ENCODE assay signal across 8 cellular contexts in the genomic region with DNA sequence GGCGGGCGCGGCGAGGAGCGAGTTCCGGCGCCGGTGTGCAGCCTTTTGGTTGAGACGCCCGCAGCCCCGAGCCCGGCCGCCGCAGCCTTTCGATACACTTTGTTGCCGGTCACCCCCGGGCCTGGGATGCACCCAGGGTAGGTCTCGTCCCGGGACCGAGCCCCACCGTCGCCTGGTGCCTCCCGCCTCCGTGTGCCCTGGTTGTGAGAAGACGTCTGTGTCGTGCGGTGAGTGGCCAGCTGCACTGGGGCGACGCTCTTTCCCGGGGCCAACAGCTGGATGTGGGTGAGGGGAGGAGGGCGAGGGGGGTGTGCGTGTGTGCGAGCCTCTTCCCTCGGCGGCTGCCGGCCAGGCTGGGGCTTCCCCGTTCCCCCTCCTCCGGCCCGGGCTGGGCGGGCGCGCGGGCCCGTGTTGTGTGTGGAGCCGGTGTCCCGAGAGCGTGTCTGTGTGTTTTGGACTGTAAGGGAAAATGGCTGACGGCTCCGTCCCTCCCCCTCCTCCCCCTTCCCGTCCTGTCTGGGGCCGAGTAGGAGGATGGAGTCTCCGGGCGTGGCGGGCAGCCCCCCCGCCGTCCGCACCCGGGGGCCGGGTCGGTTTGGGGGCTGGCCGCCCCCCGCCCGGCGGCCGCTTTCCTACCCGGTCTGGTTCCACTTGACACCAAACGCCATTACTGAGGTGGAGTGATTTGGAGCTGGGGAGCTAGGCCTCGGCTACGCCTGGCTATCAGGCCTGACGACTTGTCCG. TPM values are rescaled to one million over a fixed set of nuclear protein-coding genes. Genes with fewer than 3 reads are reported as not detected.
DNase-seq lines count a peak whose midpoint lies in the region; ATAC-seq and TF ChIP-seq lines count a peak whose summit lies in the region.

No MANE protein-coding gene starts in this region.

- TF ChIP-seq CTCF in heart left ventricle (IDR thresholded peaks at IDR 0.05): no peak

- H3K4me1 Mint-ChIP-seq in activated naive CD8-positive, alpha-beta T cell treated with anti-CD3 and anti-CD28 coated beads, Interleukin-2, amount 50 U/mL, for 24 hours: peaks cover 37% of the 10 kb centered on the region

- ATAC-seq in HG03095 (IDR thresholded peaks at IDR 0.05; ENCODE audit: unreplicated experiment) (peak; percentile 18), heart left ventricle (peak in 3 of 4 donors; percentile 8 to 30 (median 20)), aorta (ENCODE audit: low FRiP score) (peak; percentile 21)
- no peak for ATAC-seq in activated naive CD8-positive, alpha-beta T cell treated with anti-CD3 and anti-CD28 coated beads, Interleukin-2, amount 50 U/mL, for 24 hours

- H3K27me3 ChIP-seq in SJSA1 (replicated peaks) (no peaks in the 10 kb centered on the region), heart left ventricle (peaks cover 0 to 6% (median 0%) of the 10 kb centered on the region in 9 donors), aorta (ENCODE audit: control insufficient read depth in 1 of 2, insufficient read depth in 2 of 2, low read length in 1 of 2) (no peaks in the 10 kb centered on the region)

- no peak for TF ChIP-seq POLR2A in heart left ventricle (IDR thresholded peaks at IDR 0.05)

- H3K4me1 ChIP-seq in SJSA1 (replicated peaks) (peaks cover 14% of the 10 kb centered on the region), heart left ventricle (peaks cover 0 to 51% (median 26%) of the 10 kb centered on the region in 12 donors), aorta (ENCODE audit: control insufficient read depth in 1 of 2, insufficient read depth in 2 of 2, low read length in 2 of 2) (no peaks in the 10 kb centered on the region)

- DNase-seq in NK-92 treated with Interleukin-12 subunit alpha and Interleukin-12 subunit beta, amount 100 ng/mL, for 24 hours (lab: John Stamatoyannopoulos, UW): peak; percentile 40
- DNase-seq in NK-92 (lab: John Stamatoyannopoulos, UW; ENCODE audit: unreplicated experiment): no peak
- peak; percentile 48 to 58 for DNase-seq in SJSA1 (ENCODE audit: low read depth in 1 of 2, low spot score in 2 of 2)
- DNase-seq in activated naive CD8-positive, alpha-beta T cell treated with anti-CD3 and anti-CD28 coated beads, Interleukin-2, amount 50 U/mL, for 24 hours: peak; percentile 34
- DNase-seq in heart left ventricle: peak; percentile 47 to 69 (median 61)
- peak; percentile 14 to 93 (median 42) for DNase-seq in posterior cingulate gyrus
- DNase-seq in aorta: peak; percentile 75 to 85

- H3K9me3 Mint-ChIP-seq in activated naive CD8-positive, alpha-beta T cell treated with anti-CD3 and anti-CD28 coated beads, Interleukin-2, amount 50 U/mL, for 24 hours: no peaks in the 10 kb centered on the region

- peak overlapping the region; percentile 89 for H3K4me3 Mint-ChIP-seq in activated naive CD8-positive, alpha-beta T cell treated with anti-CD3 and anti-CD28 coated beads, Interleukin-2, amount 50 U/mL, for 24 hours

- H3K4me3 ChIP-seq in SJSA1: peak overlapping the region; percentile 83
- peak overlapping the region; percentile 52 to 99 (median 90) for H3K4me3 ChIP-seq in heart left ventricle
- peak overlapping the region; percentile 58 to 95 for H3K4me3 ChIP-seq in aorta (ENCODE audit: low read length in 2 of 2)

- H3K36me3 Mint-ChIP-seq in activated naive CD8-positive, alpha-beta T cell treated with anti-CD3 and anti-CD28 coated beads, Interleukin-2, amount 50 U/mL, for 24 hours (ENCODE audit: low read depth): peaks cover 8% of the 10 kb centered on the region

- no peaks in the 10 kb centered on the region for H3K9me3 ChIP-seq in SJSA1 (replicated peaks)
- H3K9me3 ChIP-seq in heart left ventricle: no peaks in the 10 kb centered on the region
- H3K9me3 ChIP-seq in aorta (ENCODE audit: control insufficient read depth, low read length): no peaks in the 10 kb centered on the region

- H3K27me3 Mint-ChIP-seq in activated naive CD8-positive, alpha-beta T cell treated with anti-CD3 and anti-CD28 coated beads, Interleukin-2, amount 50 U/mL, for 24 hours: no peaks in the 10 kb centered on the region

- H3K27ac Mint-ChIP-seq in activated naive CD8-positive, alpha-beta T cell treated with anti-CD3 and anti-CD28 coated beads, Interleukin-2, amount 50 U/mL, for 24 hours: peak overlapping the region; percentile 83

- intact Hi-C loops in heart left ventricle (cut with DNase I) (loop anchor here in 3 of 10 donors (1.0 to 10.0 kb wide), 7 partner anchors 71 to 431 kb away; a partner anchor contains a TSS), posterior cingulate gyrus (cut with DNase I) (loop anchor here (5.0 to 10.0 kb wide), 2 partner anchors 246 to 441 kb away; a partner anchor contains a TSS), aorta (cut with DNase I) (loop anchor here in 1 of 2 donors (5.0 to 10.0 kb wide), 3 partner anchors 246 to 441 kb away; a partner anchor contains a TSS)

- peak overlapping the region; percentile 100 for H3K27ac ChIP-seq in SJSA1
- H3K27ac ChIP-seq in heart left ventricle: peak overlapping the region; percentile 90 to 100 (median 99)
- H3K27ac ChIP-seq in aorta (ENCODE audit: low read depth in 1 of 2, low read length in 2 of 2): peak overlapping the region in 1 of 2 donors; percentile 60

- H3K36me3 ChIP-seq in SJSA1 (peaks cover 9% of the 10 kb centered on the region; the same call in 1 of the 2 replicates), heart left ventricle (peaks cover 0 to 6% (median 0%) of the 10 kb centered on the region in 9 donors), aorta (ENCODE audit: control insufficient read depth in 1 of 2, insufficient read depth in 2 of 2, low read length in 1 of 2) (no peaks in the 10 kb centered on the region)

- 0 to 2% (median 1%) methylated on average over 13 to 69 of the region's 71 CpGs for WGBS in heart left ventricle, 4 donors
- 0 to 1% methylated on average over 65 to 71 of the region's 71 CpGs for WGBS in aorta, 2 donors

RNA-seq across cellular contexts. Expression of a gene that starts 0.8 kb away (rescaled TPM):
- 37.1 and 51.8 TPM in 2 replicates for total RNA-seq in SJSA1 (2014; rRNA removed; shearing (Covaris generic))
- 10 to 100 TPM; 54.6 to 80.1 (median 67.3) TPM for total RNA-seq in heart left ventricle
- 10 to 100 TPM in 1 of 2 donors, 1 to 10 TPM in 1; 9.5 to 22.1 TPM for polyA plus RNA-seq in heart left ventricle
- total RNA-seq in aorta: 10 to 100 TPM; 81.9 to 91.4 TPM
- 10 to 100 TPM in 1 of 2 donors, 1 to 10 TPM in 1; 7.8 to 20.4 TPM for polyA plus RNA-seq in aorta
